ENCODE assay signal across 19 cellular contexts in genomic region chr2:218340656-218341055, GRCh38. TPM values are rescaled to one million over a fixed set of nuclear protein-coding genes. Genes with fewer than 3 reads are reported as not detected.
DNase-seq lines count a peak whose midpoint lies in the region; ATAC-seq and TF ChIP-seq lines count a peak whose summit lies in the region.
"Had no signal": no experiment of that assay in that cellular context is flagged by ENCODE, and none has a peak within 500 bp of the region (broad histone marks: within the 10 kb centered on the region; RNA-seq: fewer than 3 reads in every experiment).

No MANE protein-coding gene starts in this region.

- intact Hi-C loops in CD14-positive monocyte (cut with micrococcal nuclease) = no loop called here

- H3K27me3 Mint-ChIP-seq in CD14-positive monocyte (ENCODE audit: low read depth in 3 of 3) (peaks cover 0 to 2% (median 0%) of the 10 kb centered on the region in 3 donors), mesothelial cell of epicardium (ENCODE audit: low read depth) (no peaks in the 10 kb centered on the region)
- no peaks in the 10 kb centered on the region for H3K27me3 Mint-ChIP-seq in activated T-helper 17 cell treated with anti-CD3 and anti-CD28 coated beads, Interleukin-2, amount 50 U/mL, for 72 hours
- H3K27me3 Mint-ChIP-seq: CD4-positive, alpha-beta T cell had no signal

- TF ChIP-seq CTCF in CD14-positive monocyte (IDR thresholded peaks at IDR 0.05) (no peak), mesothelial cell of epicardium (IDR thresholded peaks at IDR 0.05; ENCODE audit: unreplicated experiment) (no peak)

- DNase-seq in CD14-positive monocyte (ENCODE audit: low spot score) = peak; percentile 35
- no peak for DNase-seq in mesothelial cell of epicardium (ENCODE audit: low spot score in 2 of 2, unreplicated experiment in 2 of 2)
- DNase-seq in stimulated activated effector memory CD8-positive, alpha-beta T cell treated with anti-CD3 and anti-CD28 coated beads, Interleukin-12 subunit alpha, Interleukin-12 subunit beta, amount 100 ng/mL, for 72 hours (ENCODE audit: low spot score in 2 of 2) = no peak
- DNase-seq in AML-193 (lab: John Stamatoyannopoulos, UW) = no peak
- DNase-seq: BE2C; C1 segment of cervical spinal cord; CD4-positive, alpha-beta T cell; DMS153; DMS79; GDM1; GOT3; HFFc6; IMR-90 had no signal

- H3K36me3 Mint-ChIP-seq in CD14-positive monocyte (peaks cover 49 to 71% of the 10 kb centered on the region in 2 donors), mesothelial cell of epicardium (peaks cover 14% of the 10 kb centered on the region)
- H3K36me3 Mint-ChIP-seq in activated T-helper 17 cell treated with anti-CD3 and anti-CD28 coated beads, Interleukin-2, amount 50 U/mL, for 72 hours (ENCODE audit: low read depth) = no peaks in the 10 kb centered on the region
- peaks cover under 1% of the 10 kb centered on the region for H3K36me3 Mint-ChIP-seq in stimulated activated effector memory CD8-positive, alpha-beta T cell treated with anti-CD3 and anti-CD28 coated beads, Interleukin-12 subunit alpha, Interleukin-12 subunit beta, amount 100 ng/mL, for 72 hours

- H3K4me3 Mint-ChIP-seq in CD14-positive monocyte = no peak overlapping the region
- H3K4me3 Mint-ChIP-seq in activated T-helper 17 cell treated with anti-CD3 and anti-CD28 coated beads, Interleukin-2, amount 50 U/mL, for 72 hours = no peak overlapping the region
- no peak overlapping the region for H3K4me3 Mint-ChIP-seq in mesothelial cell of epicardium
- H3K4me3 Mint-ChIP-seq in stimulated activated effector memory CD8-positive, alpha-beta T cell treated with anti-CD3 and anti-CD28 coated beads, Interleukin-12 subunit alpha, Interleukin-12 subunit beta, amount 100 ng/mL, for 72 hours = no peak overlapping the region
- H3K4me3 Mint-ChIP-seq: CD4-positive, alpha-beta T cell; HFFc6 had no signal

- H3K4me1 Mint-ChIP-seq in CD14-positive monocyte (peaks cover 2% of the 10 kb centered on the region), mesothelial cell of epicardium (peaks cover 12% of the 10 kb centered on the region)
- H3K4me1 Mint-ChIP-seq in activated T-helper 17 cell treated with anti-CD3 and anti-CD28 coated beads, Interleukin-2, amount 50 U/mL, for 72 hours = no peaks in the 10 kb centered on the region
- H3K4me1 Mint-ChIP-seq in stimulated activated effector memory CD8-positive, alpha-beta T cell treated with anti-CD3 and anti-CD28 coated beads, Interleukin-12 subunit alpha, Interleukin-12 subunit beta, amount 100 ng/mL, for 72 hours = no peaks in the 10 kb centered on the region

- H3K9me3 Mint-ChIP-seq in CD14-positive monocyte (peaks cover 0 to 1% (median 0%) of the 10 kb centered on the region in 7 donors), mesothelial cell of epicardium (no peaks in the 10 kb centered on the region)
- H3K9me3 Mint-ChIP-seq in activated T-helper 17 cell treated with anti-CD3 and anti-CD28 coated beads, Interleukin-2, amount 50 U/mL, for 72 hours = no peaks in the 10 kb centered on the region
- H3K9me3 Mint-ChIP-seq in stimulated activated effector memory CD8-positive, alpha-beta T cell treated with anti-CD3 and anti-CD28 coated beads, Interleukin-12 subunit alpha, Interleukin-12 subunit beta, amount 100 ng/mL, for 72 hours = no peaks in the 10 kb centered on the region
- H3K9me3 Mint-ChIP-seq: CD4-positive, alpha-beta T cell; HFFc6 had no signal

- ATAC-seq in activated T-helper 17 cell treated with anti-CD3 and anti-CD28 coated beads, Interleukin-2, amount 50 U/mL, for 72 hours (replicated peaks) = no peak
- no peak for ATAC-seq in stimulated activated effector memory CD8-positive, alpha-beta T cell treated with anti-CD3 and anti-CD28 coated beads, Interleukin-12 subunit alpha, Interleukin-12 subunit beta, amount 100 ng/mL, for 72 hours
- ATAC-seq in GM18868 (IDR thresholded peaks at IDR 0.05; ENCODE audit: unreplicated experiment) = no peak
- ATAC-seq: HCT116 had no signal

- H3K27ac Mint-ChIP-seq in CD14-positive monocyte (peak overlapping the region in 1 of 7 donors; percentile 41), mesothelial cell of epicardium (peak overlapping the region; percentile 23)
- peak overlapping the region; percentile 42 for H3K27ac Mint-ChIP-seq in activated T-helper 17 cell treated with anti-CD3 and anti-CD28 coated beads, Interleukin-2, amount 50 U/mL, for 72 hours
- peak overlapping the region; percentile 13 for H3K27ac Mint-ChIP-seq in stimulated activated effector memory CD8-positive, alpha-beta T cell treated with anti-CD3 and anti-CD28 coated beads, Interleukin-12 subunit alpha, Interleukin-12 subunit beta, amount 100 ng/mL, for 72 hours
- H3K27ac Mint-ChIP-seq: CD4-positive, alpha-beta T cell; HFFc6 had no signal

RNA-seq across cellular contexts. Expression of gene CATIP, which starts 16.0 kb away (rescaled TPM):
- 1 to 10 TPM; 2.9 to 5.5 TPM for polyA plus RNA-seq in CD14-positive monocyte
- total RNA-seq in activated T-helper 17 cell treated with anti-CD3 and anti-CD28 coated beads, Interleukin-2, amount 50 U/mL, for 72 hours = not detected
- 0.16 TPM in 1 of 3 replicates, not detected in the others for total RNA-seq in mesothelial cell of epicardium
- total RNA-seq: A172; CD4-positive, alpha-beta T cell; Daoy; HFFc6; IMR-90 had no signal
- polyA plus RNA-seq: IMR-90 had no signal

RNA-seq across cellular contexts. Expression of gene SLC11A1, which starts 41.4 kb away (rescaled TPM):
- polyA plus RNA-seq in CD14-positive monocyte = 100 to 1,000 TPM; 184 to 352 TPM
- under 1 TPM; 0.09 to 0.19 TPM for total RNA-seq in activated T-helper 17 cell treated with anti-CD3 and anti-CD28 coated beads, Interleukin-2, amount 50 U/mL, for 72 hours
- total RNA-seq in mesothelial cell of epicardium = 0.53 to 0.79 TPM (median 0.76 TPM) in 3 replicates
- total RNA-seq: A172, Daoy, H7 had no signal

RNA-seq across cellular contexts. Expression of gene TMBIM1, which starts 48.4 kb away (rescaled TPM):
- polyA plus RNA-seq in CD14-positive monocyte = 100 to 1,000 TPM; 129 to 139 TPM
- total RNA-seq in activated T-helper 17 cell treated with anti-CD3 and anti-CD28 coated beads, Interleukin-2, amount 50 U/mL, for 72 hours = 10 to 100 TPM; 50.9 to 62.0 TPM
- 74.9 to 82.6 TPM (median 80.7 TPM) in 3 replicates for total RNA-seq in mesothelial cell of epicardium

RNA-seq across cellular contexts. Expression of gene CTDSP1, which starts 59.0 kb away (rescaled TPM):
- 10 to 100 TPM; 46.4 to 49.9 TPM for polyA plus RNA-seq in CD14-positive monocyte
- total RNA-seq in activated T-helper 17 cell treated with anti-CD3 and anti-CD28 coated beads, Interleukin-2, amount 50 U/mL, for 72 hours = 100 to 1,000 TPM; 126 to 197 TPM
- total RNA-seq in mesothelial cell of epicardium = 134 to 142 TPM (median 136 TPM) in 3 replicates
